Comparison of ENCODE assay signal across 15 cellular contexts in the genomic region with DNA sequence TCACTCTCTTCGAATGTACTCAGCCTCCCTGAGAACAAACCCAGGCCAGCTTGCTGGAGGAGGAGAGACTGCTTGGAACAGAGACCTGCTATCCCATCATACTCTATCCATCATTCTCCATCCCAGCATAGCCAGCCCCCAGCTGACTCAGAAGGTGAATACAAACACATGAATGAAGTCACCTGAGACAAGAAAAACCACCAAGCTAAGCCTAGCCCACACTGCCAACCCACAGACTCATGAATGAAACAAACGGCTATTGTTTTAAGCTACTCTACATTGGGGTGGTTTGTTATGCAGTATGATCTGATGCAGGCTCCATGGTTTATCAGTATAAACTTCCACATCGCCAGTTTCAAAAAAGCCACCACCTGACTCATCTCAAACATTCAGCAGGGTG.
A peak's percentile ranks its signal among the peaks of the same experiment; 100 is the strongest.
DNase-seq lines count a peak whose midpoint lies in the region; ATAC-seq and TF ChIP-seq lines count a peak whose summit lies in the region.
"Had no signal": no experiment of that assay in that cellular context is flagged by ENCODE, and none has a peak within 500 bp of the region (broad histone marks: within the 10 kb centered on the region; RNA-seq: fewer than 3 reads in every experiment).

No MANE protein-coding gene starts in this region.

- H3K27ac Mint-ChIP-seq in activated CD8-positive, alpha-beta T cell treated with anti-CD3 and anti-CD28 coated beads for 36 hours, result no peak overlapping the region
- no peak overlapping the region for H3K27ac Mint-ChIP-seq in activated CD8-positive, alpha-beta T cell treated with anti-CD3 and anti-CD28 coated beads, Interleukin-2, amount 10 ng/mL, durations not matched to agents 7 days and 5 days
- H3K27ac Mint-ChIP-seq: activated T-helper 1 cell treated with anti-CD3 and anti-CD28 coated beads, Interleukin-12 subunit alpha, Interleukin-12 subunit beta, Interleukin-2, Interleukin-4 antibody, amounts not matched to agents 30 ng/mL and 10 ng/mL and 1 ng/mL, durations not matched to agents 14 hours and 24 hours and 36 hours had no signal

- no peaks in the 10 kb centered on the region for H3K36me3 Mint-ChIP-seq in activated CD8-positive, alpha-beta T cell treated with anti-CD3 and anti-CD28 coated beads for 36 hours (ENCODE audit: low read depth)
- H3K36me3 Mint-ChIP-seq in activated CD8-positive, alpha-beta T cell treated with anti-CD3 and anti-CD28 coated beads, Interleukin-2, amount 10 ng/mL, durations not matched to agents 7 days and 5 days (ENCODE audit: low read depth), result no peaks in the 10 kb centered on the region

- peak; percentile 30 for ATAC-seq in activated CD8-positive, alpha-beta T cell treated with anti-CD3 and anti-CD28 coated beads for 36 hours
- no peak for ATAC-seq in activated CD8-positive, alpha-beta T cell treated with anti-CD3 and anti-CD28 coated beads, Interleukin-2, amount 10 ng/mL, durations not matched to agents 7 days and 5 days
- no peak for ATAC-seq in upper lobe of right lung
- ATAC-seq in omental fat pad (ENCODE audit: low FRiP score), result no peak
- ATAC-seq: K562 had no signal

- DNase-seq in activated CD8-positive, alpha-beta T cell treated with anti-CD3 and anti-CD28 coated beads for 36 hours, result peak; percentile 11
- DNase-seq in activated CD8-positive, alpha-beta T cell treated with anti-CD3 and anti-CD28 coated beads, Interleukin-2, amount 10 ng/mL, durations not matched to agents 7 days and 5 days, result no peak
- DNase-seq in GM23248 (peak; percentile 20), SK-MEL-5 (ENCODE audit: low read depth, low spot score) (peak; percentile 86), kidney epithelial cell (ENCODE audit: low read depth) (peak; percentile 79), upper lobe of right lung (no peak), omental fat pad (ENCODE audit: low spot score) (no peak), NCI-H2029 treated with DMSO at 0.1 percent for 48 hours (lab: John Stamatoyannopoulos, UW) (no peak)
- DNase-seq: brain microvascular endothelial cell, NCI-H1436 treated with DMSO at 0.1 percent for 48 hours, transverse colon, WERI-Rb-1 had no signal

- TF ChIP-seq CTCF in activated CD8-positive, alpha-beta T cell treated with anti-CD3 and anti-CD28 coated beads for 36 hours (IDR thresholded peaks at IDR 0.05), result no peak
- TF ChIP-seq CTCF in kidney epithelial cell (IDR thresholded peaks at IDR 0.05; ENCODE audit: insufficient read depth, low read length, poor library complexity, severe bottlenecking) (no peak), upper lobe of right lung (IDR thresholded peaks at IDR 0.05) (no peak), omental fat pad (IDR thresholded peaks at IDR 0.05) (no peak)

- no peak overlapping the region for H3K9ac ChIP-seq in GM23248

- H3K79me2 ChIP-seq in GM23248 (ENCODE audit: insufficient read depth), result no peaks in the 10 kb centered on the region

- no peaks in the 10 kb centered on the region for H3F3A ChIP-seq in GM23248 (ENCODE audit: insufficient read depth)

- H3K27me3 ChIP-seq in GM23248 (replicated peaks; ENCODE audit: insufficient read depth) (no peaks in the 10 kb centered on the region), kidney epithelial cell (ENCODE audit: control insufficient read depth, insufficient read depth, low read length) (no peaks in the 10 kb centered on the region), upper lobe of right lung (no peaks in the 10 kb centered on the region)
- H3K27me3 ChIP-seq: brain microvascular endothelial cell, SJSA1, transverse colon had no signal

- no peak overlapping the region for H3K4me3 ChIP-seq in GM23248
- H3K4me3 ChIP-seq in kidney epithelial cell (ENCODE audit: low read depth, low read length), result no peak overlapping the region
- no peak overlapping the region for H3K4me3 ChIP-seq in upper lobe of right lung
- H3K4me3 ChIP-seq: K562, SJSA1, transverse colon had no signal

- H3K9me2 ChIP-seq in GM23248 (ENCODE audit: insufficient read depth), result no peaks in the 10 kb centered on the region

- peaks cover 2% of the 10 kb centered on the region for H3K27me3 Mint-ChIP-seq in activated CD8-positive, alpha-beta T cell treated with anti-CD3 and anti-CD28 coated beads for 36 hours
- peaks cover 17% of the 10 kb centered on the region for H3K27me3 Mint-ChIP-seq in activated CD8-positive, alpha-beta T cell treated with anti-CD3 and anti-CD28 coated beads, Interleukin-2, amount 10 ng/mL, durations not matched to agents 7 days and 5 days (ENCODE audit: low read depth)

- no peak overlapping the region for H2AFZ ChIP-seq in GM23248

- H3K9me3 ChIP-seq in GM23248 (ENCODE audit: low read depth), result no peaks in the 10 kb centered on the region
- no peaks in the 10 kb centered on the region for H3K9me3 ChIP-seq in upper lobe of right lung
- H3K9me3 ChIP-seq: SJSA1, transverse colon had no signal

- no peaks in the 10 kb centered on the region for H3K36me3 ChIP-seq in GM23248 (ENCODE audit: low read depth)
- no peaks in the 10 kb centered on the region for H3K36me3 ChIP-seq in kidney epithelial cell (ENCODE audit: control insufficient read depth, insufficient read depth, low read length)
- no peaks in the 10 kb centered on the region for H3K36me3 ChIP-seq in upper lobe of right lung
- H3K36me3 ChIP-seq: brain microvascular endothelial cell, SJSA1, transverse colon, WERI-Rb-1 had no signal

- CTCF ChIA-PET in activated CD8-positive, alpha-beta T cell treated with anti-CD3 and anti-CD28 coated beads for 36 hours (lab: Charles Lee), result no interaction called here
- CTCF ChIA-PET in activated CD8-positive, alpha-beta T cell treated with anti-CD3 and anti-CD28 coated beads, Interleukin-2, amount 10 ng/mL, durations not matched to agents 7 days and 5 days (lab: Charles Lee), result no interaction called here

- intact Hi-C loops in activated CD8-positive, alpha-beta T cell treated with anti-CD3 and anti-CD28 coated beads for 36 hours (cut with micrococcal nuclease), result no loop called here
- intact Hi-C loops in upper lobe of right lung (cut with DNase I), result no loop called here

- no peaks in the 10 kb centered on the region for H3K4me1 Mint-ChIP-seq in activated CD8-positive, alpha-beta T cell treated with anti-CD3 and anti-CD28 coated beads for 36 hours (ENCODE audit: low read depth)
- peaks cover 3% of the 10 kb centered on the region for H3K4me1 Mint-ChIP-seq in activated CD8-positive, alpha-beta T cell treated with anti-CD3 and anti-CD28 coated beads, Interleukin-2, amount 10 ng/mL, durations not matched to agents 7 days and 5 days (ENCODE audit: low read depth)

- H3K27ac ChIP-seq in GM23248, result no peak overlapping the region
- H3K27ac ChIP-seq in upper lobe of right lung, result no peak overlapping the region
- H3K27ac ChIP-seq: brain microvascular endothelial cell, SJSA1, transverse colon, WERI-Rb-1 had no signal

- H3K4me3 Mint-ChIP-seq in activated CD8-positive, alpha-beta T cell treated with anti-CD3 and anti-CD28 coated beads for 36 hours, result no peak overlapping the region
- H3K4me3 Mint-ChIP-seq in activated CD8-positive, alpha-beta T cell treated with anti-CD3 and anti-CD28 coated beads, Interleukin-2, amount 10 ng/mL, durations not matched to agents 7 days and 5 days, result no peak overlapping the region
- H3K4me3 Mint-ChIP-seq: activated T-helper 1 cell treated with anti-CD3 and anti-CD28 coated beads, Interleukin-12 subunit alpha, Interleukin-12 subunit beta, Interleukin-2, Interleukin-4 antibody, amounts not matched to agents 30 ng/mL and 10 ng/mL and 1 ng/mL, durations not matched to agents 14 hours and 24 hours and 36 hours had no signal

- in situ Hi-C loops in GM23248 (cut with MboI) (no loop called here), SK-MEL-5 (cut with HindIII; ENCODE audit: low pct_unique_long_range_greater_than_20kb, low sequenced_read_pairs) (no loop called here)

- POLR2A ChIA-PET in activated CD8-positive, alpha-beta T cell treated with anti-CD3 and anti-CD28 coated beads for 36 hours (lab: Charles Lee), result interaction anchor here (1.0 kb wide), 1 partner anchor 68 kb away, joined by 4 read pairs; no protein-coding TSS in a partner anchor
- POLR2A ChIA-PET in activated CD8-positive, alpha-beta T cell treated with anti-CD3 and anti-CD28 coated beads, Interleukin-2, amount 10 ng/mL, durations not matched to agents 7 days and 5 days (lab: Charles Lee), result no interaction called here

- H3K4me1 ChIP-seq in GM23248 (ENCODE audit: insufficient read depth) (no peaks in the 10 kb centered on the region), upper lobe of right lung (no peaks in the 10 kb centered on the region)
- H3K4me1 ChIP-seq: SJSA1, transverse colon had no signal

- 72 to 75% methylated on average over 3 of the region's 3 CpGs for WGBS in GM23248 (ENCODE audit: low coverage in 1 of 2, low lambda C conversion rate in 2 of 2, missing lambda C conversion rate in 2 of 2), 2 experiments

- no peaks in the 10 kb centered on the region for H3K9me3 Mint-ChIP-seq in activated CD8-positive, alpha-beta T cell treated with anti-CD3 and anti-CD28 coated beads for 36 hours
- H3K9me3 Mint-ChIP-seq in activated CD8-positive, alpha-beta T cell treated with anti-CD3 and anti-CD28 coated beads, Interleukin-2, amount 10 ng/mL, durations not matched to agents 7 days and 5 days (ENCODE audit: insufficient read depth), result no peaks in the 10 kb centered on the region
- H3K9me3 Mint-ChIP-seq: activated T-helper 1 cell treated with anti-CD3 and anti-CD28 coated beads, Interleukin-12 subunit alpha, Interleukin-12 subunit beta, Interleukin-2, Interleukin-4 antibody, amounts not matched to agents 30 ng/mL and 10 ng/mL and 1 ng/mL, durations not matched to agents 14 hours and 24 hours and 36 hours had no signal

- H4K20me1 ChIP-seq in GM23248 (ENCODE audit: insufficient read depth), result no peaks in the 10 kb centered on the region

- no peak overlapping the region for H3K4me2 ChIP-seq in GM23248 (ENCODE audit: unreplicated experiment)

Comparison
In these comparisons a context has a peak if more than half of its experiments do, and no peak if none do; other contexts are left out.
1. DNase-seq: peak in activated CD8-positive, alpha-beta T cell treated with anti-CD3 and anti-CD28 coated beads for 36 hours (single experiment), GM23248 (single experiment), SK-MEL-5 (single experiment) and kidney epithelial cell (single experiment); none in activated CD8-positive, alpha-beta T cell treated with anti-CD3 and anti-CD28 coated beads, Interleukin-2, amount 10 ng/mL, durations not matched to agents 7 days and 5 days (single experiment), upper lobe of right lung (single experiment), omental fat pad (single experiment) and NCI-H2029 treated with DMSO at 0.1 percent for 48 hours (single experiment).